In the genomic region with DNA sequence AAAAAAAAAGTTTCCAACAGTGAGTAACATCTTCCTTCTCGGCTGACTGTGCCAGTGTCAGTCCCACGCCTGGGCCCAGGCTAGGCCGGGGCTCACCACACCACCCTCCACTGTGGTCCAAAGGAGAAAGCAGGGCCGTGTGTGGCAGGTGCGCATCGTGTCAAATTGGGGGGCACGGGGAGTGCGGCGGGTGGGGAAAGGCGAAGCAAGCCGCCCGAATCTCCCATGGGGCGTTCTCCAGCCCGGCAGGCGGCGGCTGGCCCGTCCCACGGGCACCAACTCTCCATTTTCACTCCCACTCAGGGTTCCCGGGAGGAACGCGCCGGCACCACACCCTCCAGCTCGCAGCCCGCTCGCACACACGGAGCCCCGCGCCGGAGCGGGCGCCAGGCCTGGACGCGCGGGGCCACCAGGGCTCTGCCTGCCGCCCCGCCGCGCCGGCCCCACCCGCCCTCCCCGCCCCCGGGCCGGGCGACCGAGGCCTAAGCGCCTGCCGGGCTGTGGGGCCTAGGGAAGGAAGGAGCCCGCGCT, we compare ENCODE assay signal across 8 cellular contexts. TPM values are rescaled to one million over a fixed set of nuclear protein-coding genes. Genes with fewer than 3 reads are reported as not detected.
DNase-seq lines count a peak whose midpoint lies in the region; ATAC-seq, FAIRE-seq and TF ChIP-seq lines count a peak whose summit lies in the region.

No MANE protein-coding gene starts in this region.

- peak; percentile 6 for ATAC-seq in HG02884 (IDR thresholded peaks at IDR 0.05; ENCODE audit: unreplicated experiment)
- no peak for ATAC-seq in HG03469 (IDR thresholded peaks at IDR 0.05; ENCODE audit: unreplicated experiment)

- H3K4me2 ChIP-seq in hepatocyte = peak overlapping the region; percentile 74

- FAIRE-seq in GM12892 (lab: Jason Lieb, UNC) = no peak

- no peaks in the 10 kb centered on the region for H3K9me3 ChIP-seq in SJSA1 (replicated peaks)
- no peaks in the 10 kb centered on the region for H3K9me3 ChIP-seq in adipocyte (ENCODE audit: control insufficient read depth, low read length)
- no peaks in the 10 kb centered on the region for H3K9me3 ChIP-seq in hepatocyte (ENCODE audit: low read depth)
- no peaks in the 10 kb centered on the region for H3K9me3 ChIP-seq in sigmoid colon

- peak overlapping the region; percentile 60 for H2AFZ ChIP-seq in hepatocyte

- no peaks in the 10 kb centered on the region for H3K27me3 ChIP-seq in SJSA1 (replicated peaks)
- H3K27me3 ChIP-seq in adipocyte (replicated peaks; ENCODE audit: control insufficient read depth, insufficient read depth, low read length) = no peaks in the 10 kb centered on the region
- H3K27me3 ChIP-seq in hepatocyte = no peaks in the 10 kb centered on the region
- H3K27me3 ChIP-seq in sigmoid colon = no peaks in the 10 kb centered on the region

- peaks cover 42% of the 10 kb centered on the region for H3K79me2 ChIP-seq in hepatocyte

- peaks cover 25% of the 10 kb centered on the region for H3K4me1 ChIP-seq in SJSA1 (replicated peaks)
- H3K4me1 ChIP-seq in adipocyte (ENCODE audit: control insufficient read depth, insufficient read depth, low read length) = peaks cover 41% of the 10 kb centered on the region
- peaks cover 9% of the 10 kb centered on the region for H3K4me1 ChIP-seq in hepatocyte (ENCODE audit: insufficient read depth)
- peaks cover 0 to 35% (median 23%) of the 10 kb centered on the region in 4 donors for H3K4me1 ChIP-seq in sigmoid colon

- WGBS in hepatocyte (ENCODE audit: low lambda C conversion rate, missing lambda C conversion rate) = under 1% methylated on average over 13 of the region's 49 CpGs
- WGBS in sigmoid colon, 2 donors = 0 to 1% methylated on average over 49 of the region's 49 CpGs

- H3K9me2 ChIP-seq in hepatocyte (replicated peaks; ENCODE audit: insufficient read depth) = no peaks in the 10 kb centered on the region

- no peaks in the 10 kb centered on the region for H3K36me3 ChIP-seq in SJSA1
- H3K36me3 ChIP-seq in adipocyte (ENCODE audit: control insufficient read depth, insufficient read depth, low read length, severe bottlenecking) = no peaks in the 10 kb centered on the region
- H3K36me3 ChIP-seq in hepatocyte (replicated peaks; ENCODE audit: insufficient read depth, low read depth) = no peaks in the 10 kb centered on the region
- H3K36me3 ChIP-seq in sigmoid colon = no peaks in the 10 kb centered on the region

- no peak for TF ChIP-seq CTCF in hepatocyte (IDR thresholded peaks at IDR 0.05; ENCODE audit: poor library complexity)
- TF ChIP-seq CTCF in sigmoid colon (IDR thresholded peaks at IDR 0.05) = no peak

- intact Hi-C loops in sigmoid colon (cut with DNase I) = loop anchor here (2.0 to 10.0 kb wide), 3 partner anchors 30 to 446 kb away; a partner anchor contains a TSS

- peaks cover 16% of the 10 kb centered on the region for H4K20me1 ChIP-seq in hepatocyte (ENCODE audit: insufficient read depth, poor library complexity, severe bottlenecking)

- H3K9ac ChIP-seq in adipocyte (ENCODE audit: low read length) = peak overlapping the region; percentile 94

- DNase-seq in GM12892 (ENCODE audit: insufficient read length) (no peak), SJSA1 (ENCODE audit: low read depth in 1 of 2, low spot score in 2 of 2) (peak; percentile 43 to 44), adipocyte (ENCODE audit: low read depth) (peak; percentile 75), hepatocyte (ENCODE audit: low spot score) (peak; percentile 71), sigmoid colon (peak; percentile 75), NCI-H526 treated with DMSO at 0.1 percent for 48 hours (lab: John Stamatoyannopoulos, UW) (no peak)

- TF ChIP-seq POLR2A in GM12892 (IDR thresholded peaks at IDR 0.05; ENCODE audit: low read depth, low read length) (peak; percentile 35; the same call in 1 of the 2 replicates), sigmoid colon (IDR thresholded peaks at IDR 0.05) (no peak)

- H3K27ac ChIP-seq in SJSA1 (peak overlapping the region; percentile 97), hepatocyte (peak overlapping the region; percentile 100), sigmoid colon (peak overlapping the region; percentile 98 to 100 (median 99))

- peak overlapping the region; percentile 56 for H3K4me3 ChIP-seq in SJSA1
- peak overlapping the region; percentile 83 for H3K4me3 ChIP-seq in adipocyte (ENCODE audit: low read length)
- peak overlapping the region; percentile 84 for H3K4me3 ChIP-seq in hepatocyte
- peak overlapping the region; percentile 70 to 99 (median 83) for H3K4me3 ChIP-seq in sigmoid colon

- TF ChIP-seq EP300 in sigmoid colon (IDR thresholded peaks at IDR 0.05) = no peak

RNA-seq across cellular contexts. Expression of a gene that starts 0.6 kb away (rescaled TPM):
- polyA plus RNA-seq in GM12892 (2012; ENCODE audit: missing spikeins) = 10.1 TPM
- total RNA-seq in SJSA1 (2014; rRNA removed; shearing (Covaris generic)) = 19.0 and 49.8 TPM in 2 replicates
- 19.1 and 20.9 TPM in 2 replicates for total RNA-seq in hepatocyte
- polyA plus RNA-seq in hepatocyte = 20.7 and 29.7 TPM in 2 replicates
- 10 to 100 TPM; 17.9 to 40.2 (median 23.3) TPM for total RNA-seq in sigmoid colon
- 1 to 10 TPM; 3.0 to 4.9 (median 4.4) TPM for polyA plus RNA-seq in sigmoid colon

Comparison
In these comparisons a context has a peak if more than half of its experiments do, and no peak if none do; other contexts are left out.
1. DNase-seq: peak in SJSA1 (2 of 2), adipocyte (single experiment), hepatocyte (single experiment) and sigmoid colon (single experiment); none in GM12892 (single experiment) and NCI-H526 treated with DMSO at 0.1 percent for 48 hours (single experiment).
2. Peak in every context shown above with its lines, with median percentiles within 50 percentile points of each other: H3K27ac ChIP-seq and H3K4me3 ChIP-seq.